In the genomic region with DNA sequence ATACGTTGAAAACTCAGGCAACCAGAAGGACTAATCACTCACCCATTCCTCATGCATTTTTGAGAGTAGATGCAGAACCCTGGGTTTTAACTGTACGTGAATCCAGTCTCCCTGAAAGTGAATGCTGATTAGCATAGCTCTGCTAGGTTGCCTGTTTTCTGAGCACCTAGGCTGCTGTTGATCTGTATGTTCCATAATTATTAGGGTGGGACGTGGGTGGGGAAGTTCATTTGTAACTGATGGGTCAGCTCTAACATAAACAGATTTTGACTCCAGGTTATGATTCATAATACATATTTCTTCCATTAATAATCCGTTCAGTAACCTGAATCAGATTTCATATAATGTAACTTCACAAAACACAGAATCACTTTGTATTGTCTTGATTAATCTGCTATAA, we compare ENCODE assay signal across 22 cellular contexts.
DNase-seq lines count a peak whose midpoint lies in the region; ATAC-seq and TF ChIP-seq lines count a peak whose summit lies in the region.
"Had no signal": no experiment of that assay in that cellular context is flagged by ENCODE, and none has a peak within 500 bp of the region (broad histone marks: within the 10 kb centered on the region; RNA-seq: fewer than 3 reads in every experiment).

No MANE protein-coding gene starts in this region.

- no peaks in the 10 kb centered on the region for H3K36me3 Mint-ChIP-seq in type B pancreatic cell

- H3K27me3 Mint-ChIP-seq in type B pancreatic cell: no peaks in the 10 kb centered on the region
- H3K27me3 Mint-ChIP-seq: T-helper 17 cell had no signal

- TF ChIP-seq CTCF in fibroblast of the aortic adventitia (IDR thresholded peaks at IDR 0.05; ENCODE audit: insufficient read depth, low read length) (no peak), type B pancreatic cell (conservative IDR thresholded peaks at IDR 0.05) (no peak)

- ATAC-seq in HG03520 (IDR thresholded peaks at IDR 0.05; ENCODE audit: unreplicated experiment) (no peak), GM21390 (IDR thresholded peaks at IDR 0.05; ENCODE audit: unreplicated experiment) (no peak), GM21367 (IDR thresholded peaks at IDR 0.05; ENCODE audit: unreplicated experiment) (no peak)
- ATAC-seq: stimulated activated naive CD8-positive, alpha-beta T cell treated with anti-CD3 and anti-CD28 coated beads, Interleukin-15, Interleukin-2, amounts not matched to agents 100 U/mL and 50 U/mL, for 24 hours; T-helper 17 cell; upper lobe of right lung had no signal

- H3K4me3 ChIP-seq in fibroblast of the aortic adventitia (ENCODE audit: low read depth, low read length): no peak overlapping the region
- H3K4me3 ChIP-seq: lung, upper lobe of right lung had no signal

- H3K4me3 Mint-ChIP-seq in type B pancreatic cell: no peak overlapping the region
- H3K4me3 Mint-ChIP-seq: H9, T-helper 17 cell had no signal

- H3K27ac Mint-ChIP-seq in type B pancreatic cell: peak overlapping the region; percentile 76
- H3K27ac Mint-ChIP-seq: H9, T-helper 17 cell had no signal

- DNase-seq in HT1080 (ENCODE audit: low read depth): peak; percentile 23
- DNase-seq in SW480 (ENCODE audit: low spot score): peak; percentile 20
- peak; percentile 13 for DNase-seq in fibroblast of the aortic adventitia (ENCODE audit: low read depth)
- DNase-seq in type B pancreatic cell (ENCODE audit: extremely low spot score, unreplicated experiment): no peak
- DNase-seq: activated CD4-positive, alpha-beta T cell treated with anti-CD3 and anti-CD28 coated beads, Interleukin-2, amount 50 U/mL, for 48 hours; activated gamma-delta T cell treated with Interleukin-2 at 50 U/mL for 16 hours; activated T-cell treated with anti-CD3 and anti-CD28 coated beads for 4 hours; amygdala; cerebellar nuclear complex; COR-L47; effector memory CD4-positive, alpha-beta T cell; H9; kidney; NCI-H1105; NCI-H524; stimulated activated naive CD8-positive, alpha-beta T cell treated with anti-CD3 and anti-CD28 coated beads, Interleukin-15, Interleukin-2, amounts not matched to agents 100 U/mL and 50 U/mL, for 24 hours; T-helper 17 cell; upper lobe of right lung had no signal

- H3K4me1 Mint-ChIP-seq in type B pancreatic cell (ENCODE audit: unreplicated experiment): peaks cover 3% of the 10 kb centered on the region
- H3K4me1 Mint-ChIP-seq: H9, T-helper 17 cell had no signal

- H3K9me3 Mint-ChIP-seq in type B pancreatic cell: no peaks in the 10 kb centered on the region
- H3K9me3 Mint-ChIP-seq: H9 had no signal
